ENCODE assay signal across 18 cellular contexts in genomic region chr7:111168182-111168581, GRCh38.
A peak's percentile ranks its signal among the peaks of the same experiment; 100 is the strongest.
DNase-seq lines count a peak whose midpoint lies in the region; ATAC-seq and TF ChIP-seq lines count a peak whose summit lies in the region.
"Had no signal": no experiment of that assay in that cellular context is flagged by ENCODE, and none has a peak within 500 bp of the region (broad histone marks: within the 10 kb centered on the region; RNA-seq: fewer than 3 reads in every experiment).

No MANE protein-coding gene starts in this region.

- 31 to 34% methylated on average over 2 of the region's 2 CpGs for WGBS in heart right ventricle, 2 donors

- H3K27me3 ChIP-seq in brain microvascular endothelial cell (replicated peaks) (no peaks in the 10 kb centered on the region), heart right ventricle (no peaks in the 10 kb centered on the region)

- DNase-seq in NCI-H2029 (lab: John Stamatoyannopoulos, UW) (peak; percentile 1), NCI-H2029 treated with DMSO at 0.1 percent for 48 hours (lab: John Stamatoyannopoulos, UW) (no peak), NCI-H2171 treated with DMSO at 0.1 percent for 48 hours (lab: John Stamatoyannopoulos, UW) (peak; percentile 94), brain microvascular endothelial cell (peak; percentile 15), smooth muscle cell of the brain vasculature (ENCODE audit: low read depth, low spot score) (peak; percentile 29), heart right ventricle (no peak)
- DNase-seq in NK-92 treated with Interleukin-12 subunit alpha and Interleukin-12 subunit beta, amount 100 ng/mL, for 24 hours (lab: John Stamatoyannopoulos, UW), result no peak
- DNase-seq: activated CD4-positive, alpha-beta T cell treated with anti-CD3 and anti-CD28 coated beads for 4 hours; caudate nucleus; DND-41; kidney glomerular epithelial cell; naive B cell; small intestine; trophoblast cell had no signal

- H3K9me3 ChIP-seq in heart right ventricle, result no peaks in the 10 kb centered on the region

- no peak overlapping the region for H3K4me3 ChIP-seq in brain microvascular endothelial cell (ENCODE audit: low read depth, low read length)
- no peak overlapping the region for H3K4me3 ChIP-seq in heart right ventricle

- H3K4me1 ChIP-seq in heart right ventricle, result peaks cover 0 to 9% (median 0%) of the 10 kb centered on the region in 9 donors

- H3K27ac ChIP-seq in brain microvascular endothelial cell (no peak overlapping the region), heart right ventricle (no peak overlapping the region)

- no peaks in the 10 kb centered on the region for H3K27me3 Mint-ChIP-seq in activated T-helper 17 cell treated with anti-CD3 and anti-CD28 coated beads, Interleukin-2, amount 50 U/mL, for 72 hours
- H3K27me3 Mint-ChIP-seq: IgD-negative memory B cell, naive B cell had no signal

- in situ Hi-C loops in brain microvascular endothelial cell (cut with HindIII; ENCODE audit: low pct_ligation_motif_present, low sequenced_read_pairs), result no loop called here

- ATAC-seq in activated T-helper 17 cell treated with anti-CD3 and anti-CD28 coated beads, Interleukin-2, amount 50 U/mL, for 72 hours (replicated peaks), result no peak
- ATAC-seq in heart right ventricle, result no peak
- ATAC-seq: esophagus mucosa had no signal

- intact Hi-C loops in heart right ventricle (cut with DNase I), result no loop called here

- no peak overlapping the region for H3K27ac Mint-ChIP-seq in activated T-helper 17 cell treated with anti-CD3 and anti-CD28 coated beads, Interleukin-2, amount 50 U/mL, for 72 hours
- H3K27ac Mint-ChIP-seq: activated T-helper 1 cell treated with anti-CD3 and anti-CD28 coated beads, Interleukin-12 subunit alpha, Interleukin-12 subunit beta, Interleukin-2, Interleukin-4 antibody, amounts not matched to agents 30 ng/mL and 10 ng/mL and 1 ng/mL, durations not matched to agents 14 hours and 24 hours and 36 hours; IgD-negative memory B cell; naive B cell had no signal

- H3K9me3 Mint-ChIP-seq in activated T-helper 17 cell treated with anti-CD3 and anti-CD28 coated beads, Interleukin-2, amount 50 U/mL, for 72 hours, result no peaks in the 10 kb centered on the region
- H3K9me3 Mint-ChIP-seq: activated T-helper 1 cell treated with anti-CD3 and anti-CD28 coated beads, Interleukin-12 subunit alpha, Interleukin-12 subunit beta, Interleukin-2, Interleukin-4 antibody, amounts not matched to agents 30 ng/mL and 10 ng/mL and 1 ng/mL, durations not matched to agents 14 hours and 24 hours and 36 hours; IgD-negative memory B cell; naive B cell had no signal

- H3K36me3 Mint-ChIP-seq in activated T-helper 17 cell treated with anti-CD3 and anti-CD28 coated beads, Interleukin-2, amount 50 U/mL, for 72 hours (ENCODE audit: low read depth), result no peaks in the 10 kb centered on the region
- H3K36me3 Mint-ChIP-seq: IgD-negative memory B cell had no signal

- H3K4me3 Mint-ChIP-seq in activated T-helper 17 cell treated with anti-CD3 and anti-CD28 coated beads, Interleukin-2, amount 50 U/mL, for 72 hours, result no peak overlapping the region
- H3K4me3 Mint-ChIP-seq: activated T-helper 1 cell treated with anti-CD3 and anti-CD28 coated beads, Interleukin-12 subunit alpha, Interleukin-12 subunit beta, Interleukin-2, Interleukin-4 antibody, amounts not matched to agents 30 ng/mL and 10 ng/mL and 1 ng/mL, durations not matched to agents 14 hours and 24 hours and 36 hours; IgD-negative memory B cell; naive B cell had no signal

- TF ChIP-seq CTCF in brain microvascular endothelial cell (IDR thresholded peaks at IDR 0.05; ENCODE audit: low read depth, low read length, missing control alignments) (no peak), heart right ventricle (IDR thresholded peaks at IDR 0.05) (no peak)

- H3K4me1 Mint-ChIP-seq in activated T-helper 17 cell treated with anti-CD3 and anti-CD28 coated beads, Interleukin-2, amount 50 U/mL, for 72 hours, result no peaks in the 10 kb centered on the region
- H3K4me1 Mint-ChIP-seq: IgD-negative memory B cell had no signal

- H3K36me3 ChIP-seq in brain microvascular endothelial cell (replicated peaks), result no peaks in the 10 kb centered on the region
- H3K36me3 ChIP-seq in heart right ventricle, result no peaks in the 10 kb centered on the region

Comparison
In these comparisons a context has a peak if more than half of its experiments do, and no peak if none do; other contexts are left out.
1. DNase-seq: peak in NCI-H2029 (single experiment), NCI-H2171 treated with DMSO at 0.1 percent for 48 hours (single experiment), brain microvascular endothelial cell (single experiment) and smooth muscle cell of the brain vasculature (single experiment); none in NCI-H2029 treated with DMSO at 0.1 percent for 48 hours (single experiment), NK-92 treated with Interleukin-12 subunit alpha and Interleukin-12 subunit beta, amount 100 ng/mL, for 24 hours (single experiment) and heart right ventricle (0 of 2).